In genomic region chrX:18674788-18675735, GRCh38 we compare ENCODE assay signal across 1 cellular context.
TF ChIP-seq lines count a peak whose summit lies in the region.

No MANE protein-coding gene starts in this region.

TF ChIP-seq in HepG2, 621 proteins besides CTCF, POLR2A, EP300 and RAD21 (continues in another document):
- TF ChIP-seq PHF8 (CRISPR knock-in tag; IDR thresholded peaks at IDR 0.05) (peak; percentile 55), SPEN (CRISPR knock-in tag; IDR thresholded peaks at IDR 0.05; ENCODE audit: low read depth) (0 out of 2 replicates have a peak, but pooled peaks have one; percentile 35), ZNF563 (CRISPR knock-in tag; IDR thresholded peaks at IDR 0.05) (0 out of 2 replicates have a peak, but pooled peaks have one; percentile 19), IKZF1 (IDR thresholded peaks at IDR 0.05) (no peak), IRF2 (CRISPR knock-in tag; IDR thresholded peaks at IDR 0.05) (peak; percentile 38; the same call in 1 of the 2 replicates), ZNF317 (CRISPR knock-in tag; IDR thresholded peaks at IDR 0.05) (0 out of 2 replicates have a peak, but pooled peaks have one; percentile 30), MAZ (IDR thresholded peaks at IDR 0.05; ENCODE audit: borderline replicate concordance, low read depth, low read length) (no peak), MAZ (CRISPR knock-in tag; IDR thresholded peaks at IDR 0.05; ENCODE audit: low read depth) (peak; percentile 64; the same call in 1 of the 2 replicates), GABPA (IDR thresholded peaks at IDR 0.05; ENCODE audit: low read depth, low read length) (peak; percentile 55), GABPA (CRISPR knock-in tag; IDR thresholded peaks at IDR 0.05; ENCODE audit: low read depth) (no peak; the same call in 1 of the 2 replicates), YEATS2 (CRISPR knock-in tag; IDR thresholded peaks at IDR 0.05; ENCODE audit: borderline replicate concordance) (no peak), ETV5 (CRISPR knock-in tag; IDR thresholded peaks at IDR 0.05; ENCODE audit: borderline replicate concordance) (peak; percentile 57; the same call in 1 of the 2 replicates), RBM22 (optimal IDR thresholded peaks at IDR 0.05; ENCODE audit: low read length) (peak; percentile 76), ZNF629 (CRISPR knock-in tag; conservative IDR thresholded peaks at IDR 0.05) (peak; percentile 98), CCDC6 (CRISPR knock-in tag; IDR thresholded peaks at IDR 0.05) (peak; percentile 31; the same call in 1 of the 2 replicates), MZF1 (CRISPR knock-in tag; IDR thresholded peaks at IDR 0.05; ENCODE audit: borderline replicate concordance) (no peak), ZSCAN29 (CRISPR knock-in tag; conservative IDR thresholded peaks at IDR 0.05) (no peak), HNRNPLL (IDR thresholded peaks at IDR 0.05; ENCODE audit: low read depth, low read length, poor library complexity, severe bottlenecking) (peak; percentile 41), ARID5B (CRISPR knock-in tag; IDR thresholded peaks at IDR 0.05) (0 out of 2 replicates have a peak, but pooled peaks have one; percentile 7), ZFP1 (CRISPR knock-in tag; IDR thresholded peaks at IDR 0.05) (0 out of 2 replicates have a peak, but pooled peaks have one; percentile 41), THAP11 (CRISPR knock-in tag; IDR thresholded peaks at IDR 0.05) (peak; percentile 51; the same call in 1 of the 2 replicates), ZFX (CRISPR knock-in tag; IDR thresholded peaks at IDR 0.05; ENCODE audit: low read depth) (peak; percentile 34), ZNF891 (CRISPR knock-in tag; IDR thresholded peaks at IDR 0.05) (no peak), KMT2B (CRISPR knock-in tag; IDR thresholded peaks at IDR 0.05) (peak; percentile 75), TMF1 (CRISPR knock-in tag; IDR thresholded peaks at IDR 0.05; ENCODE audit: low read depth) (no peak), ZNF264 (CRISPR knock-in tag; IDR thresholded peaks at IDR 0.05) (no peak), SP1 (IDR thresholded peaks at IDR 0.05) (no peak), SP1 (CRISPR knock-in tag; IDR thresholded peaks at IDR 0.05) (0 out of 2 replicates have a peak, but pooled peaks have one; percentile 31), ZBTB21 (CRISPR knock-in tag; IDR thresholded peaks at IDR 0.05) (no peak), NR2F2 (IDR thresholded peaks at IDR 0.05; ENCODE audit: borderline replicate concordance, low read depth) (peak; percentile 43; the same call in 1 of the 2 replicates), ZNF709 (CRISPR knock-in tag; IDR thresholded peaks at IDR 0.05) (0 out of 2 replicates have a peak, but pooled peaks have one; percentile 38), TBX2 (CRISPR knock-in tag; IDR thresholded peaks at IDR 0.05; ENCODE audit: borderline replicate concordance) (peak; percentile 25; the same call in 1 of the 2 replicates), TARDBP (CRISPR knock-in tag; IDR thresholded peaks at IDR 0.05) (0 out of 2 replicates have a peak, but pooled peaks have one; percentile 27), ISL2 (CRISPR knock-in tag; IDR thresholded peaks at IDR 0.05) (no peak), ZNF350 (CRISPR knock-in tag; IDR thresholded peaks at IDR 0.05; ENCODE audit: borderline replicate concordance, low read depth) (no peak), SRY (CRISPR knock-in tag; IDR thresholded peaks at IDR 0.05) (peak; percentile 46; the same call in 1 of the 2 replicates), SP4 (CRISPR knock-in tag; IDR thresholded peaks at IDR 0.05) (peak; percentile 38; the same call in 1 of the 2 replicates), NCOR1 (IDR thresholded peaks at IDR 0.05; ENCODE audit: borderline replicate concordance, low read length) (no peak; the same call in 1 of the 2 replicates), ZBTB37 (CRISPR knock-in tag; IDR thresholded peaks at IDR 0.05) (no peak), ZSCAN9 (CRISPR knock-in tag; IDR thresholded peaks at IDR 0.05; ENCODE audit: borderline replicate concordance) (0 out of 2 replicates have a peak, but pooled peaks have one; percentile 31), ZNF790 (CRISPR knock-in tag; IDR thresholded peaks at IDR 0.05; ENCODE audit: borderline replicate concordance) (0 out of 2 replicates have a peak, but pooled peaks have one; percentile 31), ZC3H13 (CRISPR knock-in tag; IDR thresholded peaks at IDR 0.05) (0 out of 2 replicates have a peak, but pooled peaks have one; percentile 30), ZNF282 (IDR thresholded peaks at IDR 0.05; ENCODE audit: partially characterized antibody) (no peak), ZNF687 (CRISPR knock-in tag; IDR thresholded peaks at IDR 0.05) (peak; percentile 82), ZFY (CRISPR knock-in tag; IDR thresholded peaks at IDR 0.05) (peak; percentile 50; the same call in 1 of the 2 replicates), ZBTB39 (CRISPR knock-in tag; IDR thresholded peaks at IDR 0.05) (no peak), ATM (IDR thresholded peaks at IDR 0.05; ENCODE audit: borderline replicate concordance) (no peak), ASH2L (IDR thresholded peaks at IDR 0.05; ENCODE audit: insufficient read length, low read depth, low read length) (peak; percentile 99), ZNF792 (CRISPR knock-in tag; IDR thresholded peaks at IDR 0.05) (0 out of 2 replicates have a peak, but pooled peaks have one; percentile 29), ZNF777 (CRISPR knock-in tag; IDR thresholded peaks at IDR 0.05) (peak; percentile 88), KLF16 (CRISPR knock-in tag; IDR thresholded peaks at IDR 0.05) (0 out of 4 replicates have a peak, but pooled peaks of 1 of the 2 experiments have one; percentile 27)
- TF ChIP-seq, protein P1, sequence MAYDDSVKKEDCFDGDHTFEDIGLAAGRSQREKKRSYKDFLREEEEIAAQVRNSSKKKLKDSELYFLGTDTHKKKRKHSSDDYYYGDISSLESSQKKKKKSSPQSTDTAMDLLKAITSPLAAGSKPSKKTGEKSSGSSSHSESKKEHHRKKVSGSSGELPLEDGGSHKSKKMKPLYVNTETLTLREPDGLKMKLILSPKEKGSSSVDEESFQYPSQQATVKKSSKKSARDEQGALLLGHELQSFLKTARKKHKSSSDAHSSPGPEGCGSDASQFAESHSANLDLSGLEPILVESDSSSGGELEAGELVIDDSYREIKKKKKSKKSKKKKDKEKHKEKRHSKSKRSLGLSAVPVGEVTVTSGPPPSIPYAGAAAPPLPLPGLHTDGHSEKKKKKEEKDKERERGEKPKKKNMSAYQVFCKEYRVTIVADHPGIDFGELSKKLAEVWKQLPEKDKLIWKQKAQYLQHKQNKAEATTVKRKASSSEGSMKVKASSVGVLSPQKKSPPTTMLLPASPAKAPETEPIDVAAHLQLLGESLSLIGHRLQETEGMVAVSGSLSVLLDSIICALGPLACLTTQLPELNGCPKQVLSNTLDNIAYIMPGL (CRISPR knock-in tag; IDR thresholded peaks at IDR 0.05; ENCODE audit: borderline replicate concordance in 1 of 2, low read depth in 1 of 2) = peak; percentile 71 to 91; a peak in 3 of 4 replicates
- TF ChIP-seq, protein P2, sequence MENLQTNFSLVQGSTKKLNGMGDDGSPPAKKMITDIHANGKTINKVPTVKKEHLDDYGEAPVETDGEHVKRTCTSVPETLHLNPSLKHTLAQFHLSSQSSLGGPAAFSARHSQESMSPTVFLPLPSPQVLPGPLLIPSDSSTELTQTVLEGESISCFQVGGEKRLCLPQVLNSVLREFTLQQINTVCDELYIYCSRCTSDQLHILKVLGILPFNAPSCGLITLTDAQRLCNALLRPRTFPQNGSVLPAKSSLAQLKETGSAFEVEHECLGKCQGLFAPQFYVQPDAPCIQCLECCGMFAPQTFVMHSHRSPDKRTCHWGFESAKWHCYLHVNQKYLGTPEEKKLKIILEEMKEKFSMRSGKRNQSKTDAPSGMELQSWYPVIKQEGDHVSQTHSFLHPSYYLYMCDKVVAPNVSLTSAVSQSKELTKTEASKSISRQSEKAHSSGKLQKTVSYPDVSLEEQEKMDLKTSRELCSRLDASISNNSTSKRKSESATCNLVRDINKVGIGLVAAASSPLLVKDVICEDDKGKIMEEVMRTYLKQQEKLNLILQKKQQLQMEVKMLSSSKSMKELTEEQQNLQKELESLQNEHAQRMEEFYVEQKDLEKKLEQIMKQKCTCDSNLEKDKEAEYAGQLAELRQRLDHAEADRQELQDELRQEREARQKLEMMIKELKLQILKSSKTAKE (CRISPR knock-in tag; IDR thresholded peaks at IDR 0.05; ENCODE audit: borderline replicate concordance) = no peak
- TF ChIP-seq, protein P3, sequence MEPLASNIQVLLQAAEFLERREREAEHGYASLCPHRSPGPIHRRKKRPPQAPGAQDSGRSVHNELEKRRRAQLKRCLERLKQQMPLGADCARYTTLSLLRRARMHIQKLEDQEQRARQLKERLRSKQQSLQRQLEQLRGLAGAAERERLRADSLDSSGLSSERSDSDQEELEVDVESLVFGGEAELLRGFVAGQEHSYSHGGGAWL (CRISPR knock-in tag; IDR thresholded peaks at IDR 0.05) = peak; percentile 44; the same call in 1 of the 2 replicates
